10 cellular contexts compared by ENCODE assay signal in genomic region chr14:101819251-101819990, GRCh38. TPM values are rescaled to one million over a fixed set of nuclear protein-coding genes. Genes with fewer than 3 reads are reported as not detected.
DNase-seq lines count a peak whose midpoint lies in the region; ATAC-seq and TF ChIP-seq lines count a peak whose summit lies in the region.
"Had no signal": no experiment of that assay in that cellular context is flagged by ENCODE, and none has a peak within 500 bp of the region (broad histone marks: within the 10 kb centered on the region; RNA-seq: fewer than 3 reads in every experiment).

No MANE protein-coding gene starts in this region.

- peak overlapping the region; percentile 34 for H3K9ac ChIP-seq in SU-DHL-6 (ENCODE audit: low read length)

- peaks cover 78% of the 10 kb centered on the region for H3F3A ChIP-seq in SU-DHL-6 (ENCODE audit: insufficient read depth)

- no peaks in the 10 kb centered on the region for H3K9me3 Mint-ChIP-seq in activated T-cell treated with anti-CD3 and anti-CD28 coated beads, Interleukin-2, amount 50 U/mL, for 4 hours
- no peaks in the 10 kb centered on the region for H3K9me3 Mint-ChIP-seq in immature natural killer cell
- H3K9me3 Mint-ChIP-seq in stimulated activated memory B cell treated with anti-CD40 and anti-IgM and Interleukin-4, amounts not matched to agents 10 μg/mL and 1 μg/mL and 100 μg/mL, for 72 hours, result no peaks in the 10 kb centered on the region

- no peak overlapping the region for H2AFZ ChIP-seq in SU-DHL-6 (ENCODE audit: low read depth, low read length, severe bottlenecking)
- H2AFZ ChIP-seq: hepatocyte had no signal

- peaks cover 85% of the 10 kb centered on the region for H3K4me1 Mint-ChIP-seq in activated T-cell treated with anti-CD3 and anti-CD28 coated beads, Interleukin-2, amount 50 U/mL, for 4 hours (ENCODE audit: low read depth)
- peaks cover 93 to 100% of the 10 kb centered on the region in 2 donors for H3K4me1 Mint-ChIP-seq in immature natural killer cell
- H3K4me1 Mint-ChIP-seq in stimulated activated memory B cell treated with anti-CD40 and anti-IgM and Interleukin-4, amounts not matched to agents 10 μg/mL and 1 μg/mL and 100 μg/mL, for 72 hours, result peaks cover 79% of the 10 kb centered on the region

- H3K4me3 Mint-ChIP-seq in activated T-cell treated with anti-CD3 and anti-CD28 coated beads, Interleukin-2, amount 50 U/mL, for 4 hours, result peak overlapping the region; percentile 77
- peak overlapping the region; percentile 68 to 87 (median 77) for H3K4me3 Mint-ChIP-seq in immature natural killer cell
- H3K4me3 Mint-ChIP-seq in stimulated activated memory B cell treated with anti-CD40 and anti-IgM and Interleukin-4, amounts not matched to agents 10 μg/mL and 1 μg/mL and 100 μg/mL, for 72 hours, result peak overlapping the region; percentile 73

- peak overlapping the region; percentile 88 for H3K4me2 ChIP-seq in SU-DHL-6 (ENCODE audit: low read depth, low read length, poor library complexity, severe bottlenecking)
- H3K4me2 ChIP-seq: hepatocyte had no signal

- peaks cover 15% of the 10 kb centered on the region for H3K36me3 Mint-ChIP-seq in activated T-cell treated with anti-CD3 and anti-CD28 coated beads, Interleukin-2, amount 50 U/mL, for 4 hours (ENCODE audit: insufficient read depth)
- H3K36me3 Mint-ChIP-seq in immature natural killer cell, result peaks cover 10 to 30% (median 14%) of the 10 kb centered on the region in 3 donors
- peaks cover 24% of the 10 kb centered on the region for H3K36me3 Mint-ChIP-seq in stimulated activated memory B cell treated with anti-CD40 and anti-IgM and Interleukin-4, amounts not matched to agents 10 μg/mL and 1 μg/mL and 100 μg/mL, for 72 hours

- no peaks in the 10 kb centered on the region for H4K20me1 ChIP-seq in SU-DHL-6 (ENCODE audit: low read depth, low read length)

- no peaks in the 10 kb centered on the region for H3K9me3 ChIP-seq in SU-DHL-6 (ENCODE audit: insufficient read depth, low read length)

- peak overlapping the region; percentile 24 for H3K4me3 ChIP-seq in SU-DHL-6 (ENCODE audit: insufficient read depth, low read length, poor library complexity, severe bottlenecking)
- H3K4me3 ChIP-seq: hepatocyte had no signal

- no peaks in the 10 kb centered on the region for H3K27me3 Mint-ChIP-seq in activated T-cell treated with anti-CD3 and anti-CD28 coated beads, Interleukin-2, amount 50 U/mL, for 4 hours (ENCODE audit: low read depth)
- peaks cover 35 to 64% (median 38%) of the 10 kb centered on the region in 3 donors for H3K27me3 Mint-ChIP-seq in immature natural killer cell (ENCODE audit: low read depth in 3 of 3)
- no peaks in the 10 kb centered on the region for H3K27me3 Mint-ChIP-seq in stimulated activated memory B cell treated with anti-CD40 and anti-IgM and Interleukin-4, amounts not matched to agents 10 μg/mL and 1 μg/mL and 100 μg/mL, for 72 hours

- no peaks in the 10 kb centered on the region for H3K27me3 ChIP-seq in SU-DHL-6 (ENCODE audit: low read length)
- H3K27me3 ChIP-seq: hepatocyte had no signal

- no peak for ATAC-seq in activated T-cell treated with anti-CD3 and anti-CD28 coated beads, Interleukin-2, amount 50 U/mL, for 4 hours
- ATAC-seq in stimulated activated memory B cell treated with anti-CD40 and anti-IgM and Interleukin-4, amounts not matched to agents 10 μg/mL and 1 μg/mL and 100 μg/mL, for 72 hours, result no peak
- ATAC-seq in HG03520 (IDR thresholded peaks at IDR 0.05; ENCODE audit: unreplicated experiment), result no peak
- no peak for ATAC-seq in HG03045 (IDR thresholded peaks at IDR 0.05; ENCODE audit: unreplicated experiment)

- TF ChIP-seq CTCF in SU-DHL-6 (IDR thresholded peaks at IDR 0.05; ENCODE audit: insufficient read depth, low read length, poor library complexity, severe bottlenecking), result no peak

- DNase-seq in activated T-cell treated with anti-CD3 and anti-CD28 coated beads, Interleukin-2, amount 50 U/mL, for 4 hours, result peak; percentile 46
- peak; percentile 92 to 96 (median 96) for DNase-seq in immature natural killer cell
- no peak for DNase-seq in globus pallidus (ENCODE audit: low spot score)
- DNase-seq in NK-92 treated with Interleukin-12 subunit alpha and Interleukin-12 subunit beta, amount 100 ng/mL, for 24 hours (lab: John Stamatoyannopoulos, UW), result no peak
- DNase-seq: NCI-H69 had no signal

- peaks cover 95% of the 10 kb centered on the region for H3K79me2 ChIP-seq in SU-DHL-6 (ENCODE audit: insufficient read depth, low read length)

- H3K27ac Mint-ChIP-seq in immature natural killer cell, result peak overlapping the region; percentile 99 to 100 (median 100)
- H3K27ac Mint-ChIP-seq in stimulated activated memory B cell treated with anti-CD40 and anti-IgM and Interleukin-4, amounts not matched to agents 10 μg/mL and 1 μg/mL and 100 μg/mL, for 72 hours, result peak overlapping the region; percentile 95

- H3K36me3 ChIP-seq in SU-DHL-6 (ENCODE audit: low read length), result no peaks in the 10 kb centered on the region

- peak overlapping the region; percentile 98 for H3K27ac ChIP-seq in SU-DHL-6 (ENCODE audit: low read depth, low read length)
- H3K27ac ChIP-seq: hepatocyte had no signal

- no peaks in the 10 kb centered on the region for H3K9me2 ChIP-seq in SU-DHL-6 (replicated peaks; ENCODE audit: insufficient read depth, low read length)

RNA-seq across cellular contexts. Expression of gene PPP2R5C, which starts 57.9 kb away (rescaled TPM):
- 100 to 1,000 TPM; 160 to 180 (median 173) TPM for total RNA-seq in activated T-cell treated with anti-CD3 and anti-CD28 coated beads, Interleukin-2, amount 50 U/mL, for 4 hours
- 100 to 1,000 TPM; 214 to 250 (median 236) TPM for polyA plus RNA-seq in immature natural killer cell

Comparison
In these comparisons a context has a peak if more than half of its experiments do, and no peak if none do; other contexts are left out.
1. DNase-seq: peak in activated T-cell treated with anti-CD3 and anti-CD28 coated beads, Interleukin-2, amount 50 U/mL, for 4 hours (single experiment) and immature natural killer cell (3 of 3); none in globus pallidus (single experiment) and NK-92 treated with Interleukin-12 subunit alpha and Interleukin-12 subunit beta, amount 100 ng/mL, for 24 hours (single experiment).
2. Peak in every context shown above with its lines, with median percentiles within 50 percentile points of each other: H3K4me3 Mint-ChIP-seq.